Comparison of ENCODE assay signal across 24 cellular contexts in genomic region chr5:2886531-2886930, GRCh38.
DNase-seq lines count a peak whose midpoint lies in the region; ATAC-seq and TF ChIP-seq lines count a peak whose summit lies in the region.
"Had no signal": no experiment of that assay in that cellular context is flagged by ENCODE, and none has a peak within 500 bp of the region (broad histone marks: within the 10 kb centered on the region; RNA-seq: fewer than 3 reads in every experiment).

No MANE protein-coding gene starts in this region.

- DNase-seq in HAP-1 (ENCODE audit: low spot score in 2 of 2): peak; percentile 64 to 67
- peak; percentile 21 for DNase-seq in coronary artery (ENCODE audit: low spot score)
- peak; percentile 6 for DNase-seq in ureter (ENCODE audit: low spot score)
- no peak for DNase-seq in type B pancreatic cell (ENCODE audit: extremely low spot score, unreplicated experiment)
- no peak for DNase-seq in UCSD-AML1 (lab: John Stamatoyannopoulos, UW; ENCODE audit: unreplicated experiment)
- DNase-seq in NCI-H2107 treated with DMSO at 0.1 percent for 48 hours (lab: John Stamatoyannopoulos, UW; ENCODE audit: unreplicated experiment): no peak
- DNase-seq: 8988T; ACHN; BE2C; C1 segment of cervical spinal cord; CD4-positive, alpha-beta memory T cell; CD4-positive, CD25-positive, alpha-beta regulatory T cell; CD8-positive, alpha-beta memory T cell; COR-L47; DMS 273 treated with DMSO at 0.1 percent for 48 hours; DMS153; DMS53; DMS79; DND-41; EL; GF-D8 had no signal

- no peak overlapping the region for H3K27ac ChIP-seq in coronary artery
- H3K27ac ChIP-seq: BLaER1 had no signal

- peaks cover 3% of the 10 kb centered on the region; the same call in 1 of the 2 replicates for H3K4me1 ChIP-seq in HAP-1
- H3K4me1 ChIP-seq: BE2C had no signal

- H3K27me3 Mint-ChIP-seq in type B pancreatic cell: peaks cover 10% of the 10 kb centered on the region
- H3K27me3 Mint-ChIP-seq: CD4-positive, alpha-beta memory T cell; CD4-positive, CD25-positive, alpha-beta regulatory T cell; CD8-positive, alpha-beta memory T cell had no signal

- in situ Hi-C loops in HAP-1 (cut with MboI; ENCODE audit: low sequenced_read_pairs): no loop called here

- no peak for ATAC-seq in HG03520 (IDR thresholded peaks at IDR 0.05; ENCODE audit: unreplicated experiment)

- H3K36me3 Mint-ChIP-seq in type B pancreatic cell: peaks cover 4% of the 10 kb centered on the region
- H3K36me3 Mint-ChIP-seq: CD14-positive monocyte; CD4-positive, alpha-beta memory T cell; CD4-positive, CD25-positive, alpha-beta regulatory T cell had no signal

- no peak overlapping the region for H3K4me3 Mint-ChIP-seq in type B pancreatic cell
- H3K4me3 Mint-ChIP-seq: CD14-positive monocyte; CD4-positive, alpha-beta memory T cell; CD4-positive, CD25-positive, alpha-beta regulatory T cell; CD8-positive, alpha-beta memory T cell had no signal

- no peak overlapping the region for H3K4me3 ChIP-seq in HAP-1
- H3K4me3 ChIP-seq in coronary artery: no peak overlapping the region
- H3K4me3 ChIP-seq: BLaER1 had no signal

- H3K9me3 Mint-ChIP-seq in type B pancreatic cell: peaks cover 14% of the 10 kb centered on the region

- H3K4me1 Mint-ChIP-seq in type B pancreatic cell (ENCODE audit: unreplicated experiment): peaks cover 4% of the 10 kb centered on the region
- H3K4me1 Mint-ChIP-seq: CD14-positive monocyte; CD4-positive, alpha-beta memory T cell; CD4-positive, CD25-positive, alpha-beta regulatory T cell; CD8-positive, alpha-beta memory T cell had no signal

- no peaks in the 10 kb centered on the region for H3K27me3 ChIP-seq in HAP-1 (ENCODE audit: low read depth)
- H3K27me3 ChIP-seq: BE2C, BLaER1 had no signal

- TF ChIP-seq CTCF in coronary artery (IDR thresholded peaks at IDR 0.05) (no peak), type B pancreatic cell (conservative IDR thresholded peaks at IDR 0.05) (no peak)

- H3K9me3 ChIP-seq in HAP-1: no peaks in the 10 kb centered on the region; the same call in 1 of the 2 replicates
- H3K9me3 ChIP-seq: BLaER1 had no signal

- H3K27ac Mint-ChIP-seq in type B pancreatic cell: no peak overlapping the region
- H3K27ac Mint-ChIP-seq: CD14-positive monocyte; CD4-positive, alpha-beta memory T cell; CD4-positive, CD25-positive, alpha-beta regulatory T cell; CD8-positive, alpha-beta memory T cell had no signal

- H3K36me3 ChIP-seq in HAP-1 (replicated peaks): no peaks in the 10 kb centered on the region
- H3K36me3 ChIP-seq: BE2C, BLaER1 had no signal

Comparison
In these comparisons a context has a peak if more than half of its experiments do, and no peak if none do; other contexts are left out.
1. DNase-seq: peak in HAP-1 (2 of 2), coronary artery (single experiment) and ureter (single experiment); none in type B pancreatic cell (single experiment), UCSD-AML1 (single experiment) and NCI-H2107 treated with DMSO at 0.1 percent for 48 hours (single experiment).